Comparison of ENCODE assay signal across 1 cellular context in the genomic region with DNA sequence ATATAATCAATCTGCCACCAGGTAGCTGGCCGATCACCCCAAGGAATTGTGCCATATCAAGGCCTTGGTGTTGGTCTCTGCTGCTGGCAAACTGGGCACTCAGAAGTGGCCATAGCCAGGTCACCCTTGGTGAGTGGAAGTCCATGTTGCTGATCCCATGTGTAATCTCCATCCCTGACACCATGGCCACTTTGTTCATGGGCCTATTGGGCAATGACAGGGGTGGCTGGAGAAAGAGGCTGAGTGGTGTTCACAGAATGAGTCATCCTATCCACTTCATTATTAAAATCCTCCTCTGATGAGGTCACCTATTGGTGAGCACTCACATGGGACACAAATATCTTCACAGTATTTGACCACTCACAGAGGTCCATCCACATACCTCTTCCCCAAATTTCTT.
TF ChIP-seq lines count a peak whose summit lies in the region.

No MANE protein-coding gene starts in this region.

TF ChIP-seq in SK-N-SH, 30 proteins besides CTCF, POLR2A, EP300 and RAD21 (continued from another document):
- TF ChIP-seq, protein P1, sequence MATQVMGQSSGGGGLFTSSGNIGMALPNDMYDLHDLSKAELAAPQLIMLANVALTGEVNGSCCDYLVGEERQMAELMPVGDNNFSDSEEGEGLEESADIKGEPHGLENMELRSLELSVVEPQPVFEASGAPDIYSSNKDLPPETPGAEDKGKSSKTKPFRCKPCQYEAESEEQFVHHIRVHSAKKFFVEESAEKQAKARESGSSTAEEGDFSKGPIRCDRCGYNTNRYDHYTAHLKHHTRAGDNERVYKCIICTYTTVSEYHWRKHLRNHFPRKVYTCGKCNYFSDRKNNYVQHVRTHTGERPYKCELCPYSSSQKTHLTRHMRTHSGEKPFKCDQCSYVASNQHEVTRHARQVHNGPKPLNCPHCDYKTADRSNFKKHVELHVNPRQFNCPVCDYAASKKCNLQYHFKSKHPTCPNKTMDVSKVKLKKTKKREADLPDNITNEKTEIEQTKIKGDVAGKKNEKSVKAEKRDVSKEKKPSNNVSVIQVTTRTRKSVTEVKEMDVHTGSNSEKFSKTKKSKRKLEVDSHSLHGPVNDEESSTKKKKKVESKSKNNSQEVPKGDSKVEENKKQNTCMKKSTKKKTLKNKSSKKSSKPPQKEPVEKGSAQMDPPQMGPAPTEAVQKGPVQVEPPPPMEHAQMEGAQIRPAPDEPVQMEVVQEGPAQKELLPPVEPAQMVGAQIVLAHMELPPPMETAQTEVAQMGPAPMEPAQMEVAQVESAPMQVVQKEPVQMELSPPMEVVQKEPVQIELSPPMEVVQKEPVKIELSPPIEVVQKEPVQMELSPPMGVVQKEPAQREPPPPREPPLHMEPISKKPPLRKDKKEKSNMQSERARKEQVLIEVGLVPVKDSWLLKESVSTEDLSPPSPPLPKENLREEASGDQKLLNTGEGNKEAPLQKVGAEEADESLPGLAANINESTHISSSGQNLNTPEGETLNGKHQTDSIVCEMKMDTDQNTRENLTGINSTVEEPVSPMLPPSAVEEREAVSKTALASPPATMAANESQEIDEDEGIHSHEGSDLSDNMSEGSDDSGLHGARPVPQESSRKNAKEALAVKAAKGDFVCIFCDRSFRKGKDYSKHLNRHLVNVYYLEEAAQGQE (IDR thresholded peaks at IDR 0.05; ENCODE audit: low read depth, low read length): no peak
